In the genomic region with DNA sequence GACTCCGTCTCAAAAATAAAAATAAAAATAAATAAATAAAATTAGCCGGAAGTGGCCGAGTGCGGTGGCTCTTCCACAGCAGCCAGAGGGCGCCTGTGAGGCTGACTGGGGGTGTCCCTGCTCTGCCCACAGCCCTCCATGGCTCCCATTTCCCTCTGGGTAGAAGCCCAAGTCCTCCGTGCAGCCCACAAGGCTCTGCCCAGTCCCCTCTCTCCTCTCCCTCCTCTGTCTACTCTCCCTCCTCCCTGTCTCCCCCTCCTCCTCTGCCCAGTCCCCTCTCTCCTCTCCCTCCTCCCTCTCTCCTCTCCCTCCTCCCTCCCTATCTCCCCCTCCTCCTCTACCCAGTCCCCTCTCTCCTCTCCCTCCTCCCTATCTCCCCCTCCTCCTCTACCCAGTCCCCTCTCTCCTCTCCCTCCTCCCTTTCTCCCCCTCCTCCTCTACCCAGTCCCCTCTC, we compare ENCODE assay signal across 9 cellular contexts. TPM values are rescaled to one million over a fixed set of nuclear protein-coding genes. Genes with fewer than 3 reads are reported as not detected.
DNase-seq lines count a peak whose midpoint lies in the region; ATAC-seq, FAIRE-seq and TF ChIP-seq lines count a peak whose summit lies in the region.
"Had no signal": no experiment of that assay in that cellular context is flagged by ENCODE, and none has a peak within 500 bp of the region (broad histone marks: within the 10 kb centered on the region; RNA-seq: fewer than 3 reads in every experiment).

No MANE protein-coding gene starts in this region.

- ATAC-seq in GM18858 (IDR thresholded peaks at IDR 0.05; ENCODE audit: unreplicated experiment) (no peak), GM21423 (IDR thresholded peaks at IDR 0.05; ENCODE audit: unreplicated experiment) (no peak)

- no peak overlapping the region for H3K27ac ChIP-seq in kidney (ENCODE audit: low read depth in 2 of 2, low read length in 2 of 2)
- H3K27ac ChIP-seq: neutrophil had no signal

- TF ChIP-seq CTCF in GM12874 (IDR thresholded peaks at IDR 0.05; ENCODE audit: insufficient read depth, low read depth, low read length) (peak; percentile 63), kidney (IDR thresholded peaks at IDR 0.05; ENCODE audit: borderline replicate concordance, extremely low read depth, insufficient read depth) (peak; percentile 27)

- no peaks in the 10 kb centered on the region for H3K36me3 ChIP-seq in kidney (ENCODE audit: control insufficient read depth in 1 of 2, insufficient read depth in 2 of 2, low read length in 2 of 2)
- H3K36me3 ChIP-seq: neutrophil had no signal

- no peaks in the 10 kb centered on the region for H3K9me3 Mint-ChIP-seq in activated naive CD4-positive, alpha-beta T cell treated with anti-CD3 and anti-CD28 coated beads, Interleukin-2, amount 10 ng/mL, durations not matched to agents 7 days and 5 days

- peaks cover 10% of the 10 kb centered on the region for H3K27me3 Mint-ChIP-seq in activated naive CD4-positive, alpha-beta T cell treated with anti-CD3 and anti-CD28 coated beads, Interleukin-2, amount 10 ng/mL, durations not matched to agents 7 days and 5 days

- no peak overlapping the region for H3K4me3 Mint-ChIP-seq in activated naive CD4-positive, alpha-beta T cell treated with anti-CD3 and anti-CD28 coated beads, Interleukin-2, amount 10 ng/mL, durations not matched to agents 7 days and 5 days

- H3K4me3 ChIP-seq in kidney (ENCODE audit: low read length in 2 of 2): no peak overlapping the region

- no peak overlapping the region for H3K9ac ChIP-seq in kidney (ENCODE audit: low read length in 2 of 2)

- no peaks in the 10 kb centered on the region for H3K36me3 Mint-ChIP-seq in activated naive CD4-positive, alpha-beta T cell treated with anti-CD3 and anti-CD28 coated beads, Interleukin-2, amount 10 ng/mL, durations not matched to agents 7 days and 5 days

- no peaks in the 10 kb centered on the region for H3K9me3 ChIP-seq in kidney (ENCODE audit: control insufficient read depth in 1 of 2, low read length in 2 of 2)
- H3K9me3 ChIP-seq: neutrophil had no signal

- CTCF ChIA-PET in activated naive CD4-positive, alpha-beta T cell treated with anti-CD3 and anti-CD28 coated beads, Interleukin-2, amount 10 ng/mL, durations not matched to agents 7 days and 5 days (lab: Charles Lee): interaction anchor here (0.6 to 2.9 kb wide), 4 partner anchors 25 to 296 kb away, joined by 3 to 10 read pairs (median 3); partner anchors contain the start of gene WDR18

- FAIRE-seq in kidney (lab: Jason Lieb, UNC): no peak

- intact Hi-C loops in kidney (cut with DNase I): no loop called here

- H3K4me1 Mint-ChIP-seq in activated naive CD4-positive, alpha-beta T cell treated with anti-CD3 and anti-CD28 coated beads, Interleukin-2, amount 10 ng/mL, durations not matched to agents 7 days and 5 days: peaks cover 3% of the 10 kb centered on the region

- no peaks in the 10 kb centered on the region for H3K4me1 ChIP-seq in kidney (ENCODE audit: control insufficient read depth in 1 of 2, insufficient read depth in 1 of 2, low read depth in 1 of 2, low read length in 2 of 2)

- no peak overlapping the region for H3K27ac Mint-ChIP-seq in activated naive CD4-positive, alpha-beta T cell treated with anti-CD3 and anti-CD28 coated beads, Interleukin-2, amount 10 ng/mL, durations not matched to agents 7 days and 5 days

- DNase-seq in NCI-H226 (peak; percentile 39), kidney (peak; percentile 78), medulla oblongata (ENCODE audit: extremely low spot score) (no peak)
- DNase-seq in activated naive CD4-positive, alpha-beta T cell treated with anti-CD3 and anti-CD28 coated beads, Interleukin-2, amount 10 ng/mL, durations not matched to agents 7 days and 5 days: peak; percentile 57

RNA-seq across cellular contexts. Expression of gene MISP, which starts 20.4 kb away (rescaled TPM):
- total RNA-seq in kidney: 17.8 TPM
- 19.6 TPM for polyA plus RNA-seq in kidney (ENCODE audit: insufficient read depth, low read depth, low replicate concordance)
- total RNA-seq: T-helper 1 cell treated with Interleukin-12 subunit alpha and Interleukin-12 subunit beta and Interleukin-4 antibody, amounts not matched to agents 30 ng/mL and 1 ng/mL, for 36 hours had no signal

RNA-seq across cellular contexts. Expression of gene PTBP1, which starts 25.9 kb away (rescaled TPM):
- total RNA-seq in kidney: 339 TPM
- 102 TPM for polyA plus RNA-seq in kidney (ENCODE audit: insufficient read depth, low read depth, low replicate concordance)

RNA-seq across cellular contexts. Expression of gene PLPPR3, which starts 50.4 kb away (rescaled TPM):
- total RNA-seq in kidney: not detected
- not detected for polyA plus RNA-seq in kidney (ENCODE audit: insufficient read depth, low read depth, low replicate concordance)
- total RNA-seq: T-helper 1 cell treated with Interleukin-12 subunit alpha and Interleukin-12 subunit beta and Interleukin-4 antibody, amounts not matched to agents 30 ng/mL and 1 ng/mL, for 36 hours had no signal

RNA-seq across cellular contexts. Expression of gene AZU1, which starts 56.3 kb away (rescaled TPM):
- total RNA-seq in kidney: 0.50 TPM
- polyA plus RNA-seq in kidney (ENCODE audit: insufficient read depth, low read depth, low replicate concordance): not detected
- total RNA-seq: T-helper 1 cell treated with Interleukin-12 subunit alpha and Interleukin-12 subunit beta and Interleukin-4 antibody, amounts not matched to agents 30 ng/mL and 1 ng/mL, for 36 hours had no signal
